Comparison of ENCODE assay signal across 1 cellular context in genomic region chr16:47475786-47476185, GRCh38.
TF ChIP-seq lines count a peak whose summit lies in the region.

No MANE protein-coding gene starts in this region.

TF ChIP-seq in HepG2, 621 proteins besides CTCF, POLR2A, EP300 and RAD21 (continued from another document and continues in another):
- TF ChIP-seq AHDC1 (CRISPR knock-in tag; IDR thresholded peaks at IDR 0.05; ENCODE audit: borderline replicate concordance) = peak; percentile 97; the same call in 1 of the 2 replicates
- peak; percentile 65; the same call in 1 of the 2 replicates for TF ChIP-seq YEATS2 (CRISPR knock-in tag; IDR thresholded peaks at IDR 0.05; ENCODE audit: borderline replicate concordance)
- peak; percentile 54; the same call in 1 of the 2 replicates for TF ChIP-seq MAX (IDR thresholded peaks at IDR 0.05)
- TF ChIP-seq NONO (IDR thresholded peaks at IDR 0.05) = no peak
- TF ChIP-seq NONO (CRISPR knock-in tag; conservative IDR thresholded peaks at IDR 0.05) = no peak
- TF ChIP-seq HHEX (CRISPR knock-in tag; IDR thresholded peaks at IDR 0.05) = peak; percentile 80
- TF ChIP-seq DNMT1 (CRISPR knock-in tag; IDR thresholded peaks at IDR 0.05) = no peak
- no peak for TF ChIP-seq GPBP1L1 (CRISPR knock-in tag; IDR thresholded peaks at IDR 0.05)
- peak; percentile 60 for TF ChIP-seq TBL1XR1 (IDR thresholded peaks at IDR 0.05; ENCODE audit: borderline replicate concordance, low read length, partially characterized antibody)
- TF ChIP-seq NFKBIZ (CRISPR knock-in tag; IDR thresholded peaks at IDR 0.05) = peak; percentile 45; the same call in 1 of the 2 replicates
- TF ChIP-seq STAT6 (CRISPR knock-in tag; IDR thresholded peaks at IDR 0.05; ENCODE audit: borderline replicate concordance) = no peak
- TF ChIP-seq ASH2L (IDR thresholded peaks at IDR 0.05; ENCODE audit: insufficient read length, low read depth, low read length) = peak; percentile 47
- TF ChIP-seq ONECUT2 (CRISPR knock-in tag; IDR thresholded peaks at IDR 0.05) = no peak
- TF ChIP-seq KMT2A (CRISPR knock-in tag; IDR thresholded peaks at IDR 0.05) = 0 out of 2 replicates have a peak, but pooled peaks have one; percentile 44
- TF ChIP-seq THRA (CRISPR knock-in tag; IDR thresholded peaks at IDR 0.05; ENCODE audit: borderline replicate concordance) = peak; percentile 74
- TF ChIP-seq ZNF329 (CRISPR knock-in tag; IDR thresholded peaks at IDR 0.05; ENCODE audit: low read depth) = no peak
- TF ChIP-seq SUZ12 (IDR thresholded peaks at IDR 0.05; ENCODE audit: low read depth, low read length) = no peak
- no peak for TF ChIP-seq SMARCE1 (IDR thresholded peaks at IDR 0.05; ENCODE audit: borderline replicate concordance)
- peak; percentile 63; the same call in 1 of the 2 replicates for TF ChIP-seq SMAD3 (CRISPR knock-in tag; IDR thresholded peaks at IDR 0.05)
- TF ChIP-seq HOMEZ (CRISPR knock-in tag; IDR thresholded peaks at IDR 0.05; ENCODE audit: low read depth) = peak; percentile 97
- 0 out of 2 replicates have a peak, but pooled peaks have one; percentile 38 for TF ChIP-seq SNAPC2 (CRISPR knock-in tag; IDR thresholded peaks at IDR 0.05)
- peak; percentile 44; the same call in 1 of the 2 replicates for TF ChIP-seq HOXA3 (CRISPR knock-in tag; IDR thresholded peaks at IDR 0.05)
- peak; percentile 85; the same call in 1 of the 2 replicates for TF ChIP-seq ZNF609 (CRISPR knock-in tag; IDR thresholded peaks at IDR 0.05; ENCODE audit: borderline replicate concordance)
- TF ChIP-seq GABPA (IDR thresholded peaks at IDR 0.05; ENCODE audit: low read depth, low read length) = no peak
- peak; percentile 40; the same call in 1 of the 2 replicates for TF ChIP-seq GABPA (CRISPR knock-in tag; IDR thresholded peaks at IDR 0.05; ENCODE audit: low read depth)
- peak; percentile 72 for TF ChIP-seq MLX (CRISPR knock-in tag; IDR thresholded peaks at IDR 0.05)
- no peak for TF ChIP-seq ZFP62 (CRISPR knock-in tag; IDR thresholded peaks at IDR 0.05)
- peak; percentile 95 for TF ChIP-seq HMG20A (CRISPR knock-in tag; IDR thresholded peaks at IDR 0.05; ENCODE audit: borderline replicate concordance)
- TF ChIP-seq SP5 (CRISPR knock-in tag; IDR thresholded peaks at IDR 0.05; ENCODE audit: borderline replicate concordance, low read depth) = 0 out of 2 replicates have a peak, but pooled peaks have one; percentile 16
- no peak for TF ChIP-seq SNAPC5 (CRISPR knock-in tag; IDR thresholded peaks at IDR 0.05; ENCODE audit: borderline replicate concordance)
- TF ChIP-seq ZNF614 (CRISPR knock-in tag; IDR thresholded peaks at IDR 0.05; ENCODE audit: borderline replicate concordance) = peak; percentile 95
- TF ChIP-seq ZNF441 (CRISPR knock-in tag; IDR thresholded peaks at IDR 0.05; ENCODE audit: borderline replicate concordance) = 0 out of 2 replicates have a peak, but pooled peaks have one; percentile 42
- no peak for TF ChIP-seq FOXK2 (IDR thresholded peaks at IDR 0.05)
- no peak; the same call in 1 of the 2 replicates for TF ChIP-seq ZSCAN5A (CRISPR knock-in tag; IDR thresholded peaks at IDR 0.05; ENCODE audit: borderline replicate concordance)
- TF ChIP-seq ZNF160 (CRISPR knock-in tag; IDR thresholded peaks at IDR 0.05) = no peak
- 0 out of 2 replicates have a peak, but pooled peaks have one; percentile 73 for TF ChIP-seq ZNF580 (CRISPR knock-in tag; IDR thresholded peaks at IDR 0.05; ENCODE audit: borderline replicate concordance, low read depth)
- peak; percentile 80; the same call in 1 of the 2 replicates for TF ChIP-seq CBX5 (CRISPR knock-in tag; IDR thresholded peaks at IDR 0.05; ENCODE audit: borderline replicate concordance)
